Comparison of ENCODE assay signal across 9 cellular contexts in genomic region chrX:153927686-153927935, GRCh38. TPM values are rescaled to one million over a fixed set of nuclear protein-coding genes. Genes with fewer than 3 reads are reported as not detected.
DNase-seq lines count a peak whose midpoint lies in the region; ATAC-seq and TF ChIP-seq lines count a peak whose summit lies in the region.
"Had no signal": no experiment of that assay in that cellular context is flagged by ENCODE, and none has a peak within 500 bp of the region (broad histone marks: within the 10 kb centered on the region; RNA-seq: fewer than 3 reads in every experiment).

No MANE protein-coding gene starts in this region.

- H3K27ac ChIP-seq in H9 (ENCODE audit: insufficient read length, low read depth, low read length) (no peak overlapping the region), hepatocyte (peak overlapping the region; percentile 95), spleen (peak overlapping the region; percentile 92 to 99 (median 97))

- TF ChIP-seq CTCF in H9 (conservative IDR thresholded peaks at IDR 0.05) = no peak
- no peak for TF ChIP-seq CTCF in hepatocyte (IDR thresholded peaks at IDR 0.05; ENCODE audit: poor library complexity)
- TF ChIP-seq CTCF in spleen (IDR thresholded peaks at IDR 0.05 in 8 of 11, conservative IDR thresholded peaks at IDR 0.05 in 3 of 11) = no peak

- no peak overlapping the region for H4K91ac ChIP-seq in H9 (ENCODE audit: insufficient read length, low read depth, low read length)

- WGBS in H9 (ENCODE audit: extremely low coverage, insufficient read length, low lambda C conversion rate) = no CpG with 5 or more reads among the region's 6 CpGs
- WGBS in hepatocyte (ENCODE audit: low lambda C conversion rate, missing lambda C conversion rate) = 31% methylated on average over 6 of the region's 6 CpGs
- WGBS in spleen, 5 donors = 0 to 20% (median 1%) methylated on average over 1 to 6 of the region's 6 CpGs

- H3K4ac ChIP-seq in H9 (ENCODE audit: low read depth, low read length) = no peak overlapping the region

- no peaks in the 10 kb centered on the region; the same call in 1 of the 2 replicates for H3K27me3 Mint-ChIP-seq in H9 (ENCODE audit: low read depth)
- H3K27me3 Mint-ChIP-seq in activated CD4-positive, alpha-beta memory T cell treated with anti-CD3 and anti-CD28 coated beads, Interleukin-2, amount 10 ng/mL, durations not matched to agents 7 days and 5 days = no peaks in the 10 kb centered on the region

- H3K9me3 ChIP-seq in H9 (ENCODE audit: control insufficient read depth, low read depth, low read length) = peaks cover 15% of the 10 kb centered on the region
- no peaks in the 10 kb centered on the region for H3K9me3 ChIP-seq in hepatocyte (ENCODE audit: low read depth)
- no peaks in the 10 kb centered on the region for H3K9me3 ChIP-seq in spleen

- H2BK5ac ChIP-seq in H9 (ENCODE audit: insufficient read length, low read length) = no peak overlapping the region

- no peak overlapping the region for H3T11ph ChIP-seq in H9 (ENCODE audit: low read length)

- no peak overlapping the region for H3K56ac ChIP-seq in H9 (ENCODE audit: insufficient read length, low read depth, low read length)

- no peaks in the 10 kb centered on the region for H3K79me1 ChIP-seq in H9 (ENCODE audit: insufficient read depth, low read depth, low read length, poor library complexity, severe bottlenecking)

- no peaks in the 10 kb centered on the region for H4K20me1 ChIP-seq in H9 (ENCODE audit: control insufficient read depth, insufficient read depth, insufficient read length)
- no peaks in the 10 kb centered on the region for H4K20me1 ChIP-seq in hepatocyte (ENCODE audit: insufficient read depth, poor library complexity, severe bottlenecking)

- peaks cover 11 to 32% of the 10 kb centered on the region in 2 experiments for H3K4me1 Mint-ChIP-seq in H9
- H3K4me1 Mint-ChIP-seq in activated CD4-positive, alpha-beta memory T cell treated with anti-CD3 and anti-CD28 coated beads, Interleukin-2, amount 10 ng/mL, durations not matched to agents 7 days and 5 days = peaks cover 35% of the 10 kb centered on the region

- H3K79me2 ChIP-seq in H9 (ENCODE audit: insufficient read depth, low read length) (no peaks in the 10 kb centered on the region), hepatocyte (peaks cover 1% of the 10 kb centered on the region)

- no peak overlapping the region for H3K23ac ChIP-seq in H9 (ENCODE audit: insufficient read length, low read depth, low read length)

- ATAC-seq in HG03108 (IDR thresholded peaks at IDR 0.05; ENCODE audit: unreplicated experiment) (no peak), HG02588 (IDR thresholded peaks at IDR 0.05; ENCODE audit: unreplicated experiment) (no peak)

- peak overlapping the region; percentile 45 for H3K9ac ChIP-seq in H9 (ENCODE audit: extremely low read depth, insufficient read length, low read length)

- no peak overlapping the region for H4K8ac ChIP-seq in H9 (replicated peaks; ENCODE audit: insufficient read length, low read depth, low read length)

- no peaks in the 10 kb centered on the region for H3K27me3 ChIP-seq in H9 (ENCODE audit: insufficient read depth, low read length)
- H3K27me3 ChIP-seq in hepatocyte = no peaks in the 10 kb centered on the region
- H3K27me3 ChIP-seq in spleen (replicated peaks in 1 of 7) = peaks cover 0 to 7% (median 0%) of the 10 kb centered on the region in 7 donors

- no peak overlapping the region for H2AFZ ChIP-seq in H9 (ENCODE audit: low read length)
- no peak overlapping the region for H2AFZ ChIP-seq in hepatocyte

- H3K4me1 ChIP-seq in H9 (ENCODE audit: insufficient read depth, low read length) (no peaks in the 10 kb centered on the region), hepatocyte (ENCODE audit: insufficient read depth) (peaks cover 7% of the 10 kb centered on the region), spleen (peaks cover 19 to 85% (median 67%) of the 10 kb centered on the region in 6 donors)

- H3K36me3 ChIP-seq in hepatocyte (replicated peaks; ENCODE audit: insufficient read depth, low read depth) (no peaks in the 10 kb centered on the region), spleen (peaks cover 0 to 34% (median 7%) of the 10 kb centered on the region in 6 donors)

- intact Hi-C loops in spleen (cut with DNase I; ENCODE audit: low total_unique reads) = no loop called here

- no peak overlapping the region for H4K5ac ChIP-seq in H9 (ENCODE audit: insufficient read length, low read depth, low read length)

- no peaks in the 10 kb centered on the region for H3K9me2 ChIP-seq in hepatocyte (replicated peaks; ENCODE audit: insufficient read depth)

- H2BK120ac ChIP-seq in H9 (ENCODE audit: low read depth, low read length, poor library complexity, severe bottlenecking) = no peak overlapping the region

- no peak overlapping the region for H2BK15ac ChIP-seq in H9 (ENCODE audit: low read depth, low read length)

- H3K4me3 ChIP-seq in hepatocyte (peak overlapping the region; percentile 38), spleen (peak overlapping the region; percentile 30 to 71 (median 52))

- H3K9me3 Mint-ChIP-seq in H9 = peaks cover 55 to 71% of the 10 kb centered on the region in 2 experiments
- H3K9me3 Mint-ChIP-seq in activated CD4-positive, alpha-beta memory T cell treated with anti-CD3 and anti-CD28 coated beads, Interleukin-2, amount 10 ng/mL, durations not matched to agents 7 days and 5 days = no peaks in the 10 kb centered on the region

- no peak for DNase-seq in H9
- DNase-seq in activated CD4-positive, alpha-beta memory T cell treated with anti-CD3 and anti-CD28 coated beads, Interleukin-2, amount 10 ng/mL, durations not matched to agents 7 days and 5 days = peak; percentile 32
- no peak for DNase-seq in hepatocyte (ENCODE audit: low spot score)
- no peak for DNase-seq in spleen
- no peak for DNase-seq in NCI-H526 (lab: John Stamatoyannopoulos, UW)
- no peak for DNase-seq in cortex of kidney (lab: John Stamatoyannopoulos, UW)

- H3K36me3 Mint-ChIP-seq in H9 (ENCODE audit: insufficient read depth in 1 of 3, low read depth in 3 of 3) = peaks cover 19 to 36% (median 26%) of the 10 kb centered on the region in 3 experiments
- peaks cover 43% of the 10 kb centered on the region for H3K36me3 Mint-ChIP-seq in activated CD4-positive, alpha-beta memory T cell treated with anti-CD3 and anti-CD28 coated beads, Interleukin-2, amount 10 ng/mL, durations not matched to agents 7 days and 5 days (ENCODE audit: low read depth)

- H3K18ac ChIP-seq in H9 (ENCODE audit: insufficient read length, low read depth, low read length) = peak overlapping the region; percentile 78

- peak overlapping the region; percentile 71 to 83 for H3K4me3 Mint-ChIP-seq in H9
- H3K4me3 Mint-ChIP-seq in activated CD4-positive, alpha-beta memory T cell treated with anti-CD3 and anti-CD28 coated beads, Interleukin-2, amount 10 ng/mL, durations not matched to agents 7 days and 5 days = peak overlapping the region; percentile 80

- peak overlapping the region; percentile 55; the same call in 1 of the 2 replicates for H3K14ac ChIP-seq in H9 (ENCODE audit: insufficient read depth, low read length)

- H2BK12ac ChIP-seq in H9 (ENCODE audit: insufficient read length, low read depth, low read length) = no peak overlapping the region

- H3K27ac Mint-ChIP-seq in H9 = peak overlapping the region; percentile 77 to 94 (median 78); a peak in 5 of 7 replicates
- H3K27ac Mint-ChIP-seq in activated CD4-positive, alpha-beta memory T cell treated with anti-CD3 and anti-CD28 coated beads, Interleukin-2, amount 10 ng/mL, durations not matched to agents 7 days and 5 days = peak overlapping the region; percentile 97

- CTCF ChIA-PET in activated CD4-positive, alpha-beta memory T cell treated with anti-CD3 and anti-CD28 coated beads, Interleukin-2, amount 10 ng/mL, durations not matched to agents 7 days and 5 days (lab: Charles Lee) = interaction anchor here (1.5 to 10.4 kb wide), 3 partner anchors 21 to 44 kb away, joined by 5 to 148 read pairs (median 10); partner anchors contain the start of genes HCFC1 and RENBP

- peak overlapping the region; percentile 52 for H3K4me2 ChIP-seq in H9 (ENCODE audit: insufficient read depth, insufficient read length, low read length)
- peak overlapping the region; percentile 85 for H3K4me2 ChIP-seq in hepatocyte

- H2BK20ac ChIP-seq in H9 (ENCODE audit: low read depth, low read length, poor library complexity, severe bottlenecking) = no peak overlapping the region

- no peak for TF ChIP-seq POLR2A in spleen (IDR thresholded peaks at IDR 0.05)

- POLR2A ChIA-PET in activated CD4-positive, alpha-beta memory T cell treated with anti-CD3 and anti-CD28 coated beads, Interleukin-2, amount 10 ng/mL, durations not matched to agents 7 days and 5 days (lab: Charles Lee) = interaction anchor here (1.2 to 9.6 kb wide), 13 partner anchors 9 to 620 kb away, joined by 3 to 201 read pairs (median 10); partner anchors contain the start of genes HCFC1, IDH3G, IKBKG and L1CAM

- no peak overlapping the region for H2AK5ac ChIP-seq in H9 (ENCODE audit: insufficient read length, low read length)

- H3K23me2 ChIP-seq in H9 (ENCODE audit: insufficient read length, low read depth, low read length, poor library complexity, severe bottlenecking) = peaks cover 22% of the 10 kb centered on the region

RNA-seq across cellular contexts. Expression of gene ARHGAP4, which starts 1.5 kb away (rescaled TPM):
- 37.8 and 40.6 TPM in 2 replicates for total RNA-seq in H9 (2021)
- total RNA-seq in activated CD4-positive, alpha-beta memory T cell treated with anti-CD3 and anti-CD28 coated beads, Interleukin-2, amount 10 ng/mL, durations not matched to agents 7 days and 5 days = 100 to 1,000 TPM; 262 to 267 TPM
- total RNA-seq in hepatocyte = 3.3 and 6.4 TPM in 2 replicates
- polyA plus RNA-seq in hepatocyte = 6.2 and 10.3 TPM in 2 replicates
- total RNA-seq in spleen = 100 to 1,000 TPM; 176 to 317 (median 236) TPM
- 100 to 1,000 TPM; 297 to 713 (median 635) TPM for polyA plus RNA-seq in spleen

RNA-seq across cellular contexts. Expression of gene NAA10, which starts 7.2 kb away (rescaled TPM):
- total RNA-seq in H9 (2021) = 101 and 103 TPM in 2 replicates
- total RNA-seq in activated CD4-positive, alpha-beta memory T cell treated with anti-CD3 and anti-CD28 coated beads, Interleukin-2, amount 10 ng/mL, durations not matched to agents 7 days and 5 days = 10 to 100 TPM; 63.1 to 63.7 TPM
- total RNA-seq in hepatocyte = 74.0 and 83.5 TPM in 2 replicates
- polyA plus RNA-seq in hepatocyte = 118 and 134 TPM in 2 replicates
- 10 to 100 TPM; 56.4 to 89.1 (median 85.5) TPM for total RNA-seq in spleen
- 100 to 1,000 TPM; 123 to 174 (median 168) TPM for polyA plus RNA-seq in spleen

RNA-seq across cellular contexts. Expression of gene RENBP, which starts 16.8 kb away (rescaled TPM):
- 7.1 and 8.4 TPM in 2 replicates for total RNA-seq in H9 (2021)
- total RNA-seq in activated CD4-positive, alpha-beta memory T cell treated with anti-CD3 and anti-CD28 coated beads, Interleukin-2, amount 10 ng/mL, durations not matched to agents 7 days and 5 days = 10 to 100 TPM; 12.1 to 12.8 TPM
- 22.2 and 22.8 TPM in 2 replicates for total RNA-seq in hepatocyte
- 5.8 and 13.2 TPM in 2 replicates for polyA plus RNA-seq in hepatocyte
- 100 to 1,000 TPM in 1 of 7 donors, 10 to 100 TPM in 6; 42.0 to 105 (median 63.6) TPM for total RNA-seq in spleen
- polyA plus RNA-seq in spleen = 10 to 100 TPM; 44.3 to 91.3 (median 47.9) TPM

RNA-seq across cellular contexts. Expression of gene AVPR2, which starts 23.1 kb away (rescaled TPM):
- total RNA-seq in H9 (2021) = not detected in 2 replicates
- not detected for total RNA-seq in activated CD4-positive, alpha-beta memory T cell treated with anti-CD3 and anti-CD28 coated beads, Interleukin-2, amount 10 ng/mL, durations not matched to agents 7 days and 5 days
- 1.2 TPM in 1 of 2 replicates, not detected in the other for total RNA-seq in hepatocyte
- polyA plus RNA-seq in hepatocyte = not detected in 2 replicates
- under 1 TPM in 1 of 7 donors, not detected in 6; 0.52 TPM for total RNA-seq in spleen
- under 1 TPM; 0.22 to 0.77 (median 0.26) TPM for polyA plus RNA-seq in spleen
- total RNA-seq: LHCN-M2 had no signal

RNA-seq across cellular contexts. Expression of gene L1CAM, which starts 41.6 kb away (rescaled TPM):
- total RNA-seq in H9 (2021) (19.9 and 22.7 TPM in 2 replicates), hepatocyte (0.12 and 0.33 TPM in 2 replicates), spleen (1 to 10 TPM; 1.2 to 5.1 (median 2.2) TPM)
- 1 to 10 TPM; 4.2 to 5.2 TPM for total RNA-seq in activated CD4-positive, alpha-beta memory T cell treated with anti-CD3 and anti-CD28 coated beads, Interleukin-2, amount 10 ng/mL, durations not matched to agents 7 days and 5 days
- polyA plus RNA-seq in hepatocyte (0.40 and 0.69 TPM in 2 replicates), spleen (1 to 10 TPM; 1.6 to 3.4 (median 3.2) TPM)
